Comparison of ENCODE assay signal across 8 cellular contexts in the genomic region with DNA sequence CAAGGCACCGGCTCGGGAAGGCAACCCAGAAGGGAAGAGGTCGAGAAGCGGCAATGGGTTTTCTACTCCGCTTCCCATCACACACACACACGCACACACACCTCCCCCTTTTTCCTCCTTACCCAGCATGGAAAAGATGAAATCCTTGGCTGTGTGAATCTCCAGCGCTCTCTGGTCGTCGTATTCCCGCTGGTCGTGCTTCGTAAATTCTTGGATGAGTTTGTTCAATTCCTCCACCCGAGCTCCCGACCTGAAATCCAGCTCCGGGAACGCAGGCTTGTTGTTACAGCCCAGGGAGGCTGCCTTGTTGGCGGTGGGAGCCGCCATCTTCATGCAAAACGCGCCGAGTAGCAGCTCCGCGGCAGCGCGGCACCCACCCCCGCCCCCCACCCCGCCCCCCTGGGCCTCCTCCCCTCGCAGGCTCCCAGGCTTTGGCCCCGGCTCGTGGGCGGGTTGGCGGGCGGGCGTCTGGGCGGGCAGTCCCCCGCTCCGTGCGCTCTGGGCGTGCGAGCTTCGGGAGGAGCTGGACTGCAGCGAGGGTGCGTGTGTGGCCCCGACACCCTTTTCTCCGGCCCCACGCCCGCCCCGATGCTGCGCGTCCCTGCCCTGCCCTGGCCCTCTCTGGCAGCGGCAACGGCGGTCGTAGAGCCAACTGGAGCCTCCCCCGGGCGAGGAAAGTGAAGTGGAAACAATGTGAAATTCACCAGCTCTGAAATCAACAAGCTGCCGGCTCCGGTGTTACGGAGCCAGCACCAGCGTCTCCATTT. TPM values are rescaled to one million over a fixed set of nuclear protein-coding genes. Genes with fewer than 3 reads are reported as not detected.
DNase-seq lines count a peak whose midpoint lies in the region; ATAC-seq lines count a peak whose summit lies in the region.

A gene with protein sequence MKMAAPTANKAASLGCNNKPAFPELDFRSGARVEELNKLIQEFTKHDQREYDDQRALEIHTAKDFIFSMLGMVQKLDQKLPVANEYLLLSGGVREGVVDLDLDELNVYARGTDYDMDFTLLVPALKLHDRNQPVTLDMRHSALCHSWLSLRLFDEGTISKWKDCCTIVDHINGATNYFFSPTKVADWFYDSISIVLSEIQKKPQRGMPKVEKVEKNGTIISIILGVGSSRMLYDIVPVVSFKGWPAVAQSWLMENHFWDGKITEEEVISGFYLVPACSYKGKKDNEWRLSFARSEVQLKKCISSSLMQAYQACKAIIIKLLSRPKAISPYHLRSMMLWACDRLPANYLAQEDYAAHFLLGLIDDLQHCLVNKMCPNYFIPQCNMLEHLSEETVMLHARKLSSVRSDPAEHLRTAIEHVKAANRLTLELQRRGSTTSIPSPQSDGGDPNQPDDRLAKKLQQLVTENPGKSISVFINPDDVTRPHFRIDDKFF (minus strand): TSS at position 349 of the 767 bp plus-strand sequence. CDS start 16 bp downstream, at position 333.

- no peaks in the 10 kb centered on the region for H3K9me3 ChIP-seq in mucosa of rectum (ENCODE audit: control insufficient read depth in 2 of 2, low read length in 2 of 2)

- DNase-seq in DMS114 treated with DMSO at 0.1 percent for 48 hours (lab: John Stamatoyannopoulos, UW; ENCODE audit: unreplicated experiment) (peak; percentile 41), HT-29 (ENCODE audit: low spot score) (peak; percentile 75), NOMO-1 treated with dmso at 0.1 percent for 144 hours (lab: John Stamatoyannopoulos, UW; ENCODE audit: unreplicated experiment) (peak; percentile 41), activated T-helper 1 cell treated with Interleukin-2 at 50 U/mL for 16 hours (ENCODE audit: low read depth) (peak; percentile 28)
- DNase-seq in stimulated activated naive CD4-positive, alpha-beta T cell (lab: John Stamatoyannopoulos, UW), result peak; percentile 30 to 71 (median 43)

- peak within 1 kb of the TSS; percentile 89 to 90 for H3K27ac ChIP-seq in mucosa of rectum (ENCODE audit: low read depth in 2 of 2, low read length in 2 of 2)

- H3K36me3 ChIP-seq in mucosa of rectum (ENCODE audit: control insufficient read depth in 2 of 2, insufficient read depth in 2 of 2, low read length in 2 of 2), result no peaks in the 10 kb centered on the region

- peaks cover 0 to 7% of the 10 kb centered on the region in 2 donors for H3K4me1 ChIP-seq in mucosa of rectum (ENCODE audit: control insufficient read depth in 2 of 2, insufficient read depth in 2 of 2, low read length in 2 of 2)

- H3K9ac ChIP-seq in mucosa of rectum (ENCODE audit: low read depth in 1 of 2, low read length in 2 of 2), result peak within 1 kb of the TSS; percentile 75 to 77

- ATAC-seq in GM21390 (IDR thresholded peaks at IDR 0.05; ENCODE audit: unreplicated experiment), result peak; percentile 64
- peak; percentile 81 for ATAC-seq in esophagus mucosa

- H3K4me3 ChIP-seq in mucosa of rectum (ENCODE audit: low read length in 2 of 2), result peak within 1 kb of the TSS; percentile 73 to 92

- H3K27me3 ChIP-seq in mucosa of rectum (ENCODE audit: control insufficient read depth in 2 of 2, insufficient read depth in 2 of 2, low read length in 2 of 2), result no peaks in the 10 kb centered on the region

RNA-seq across cellular contexts. Expression of the gene that starts here (rescaled TPM):
- 3.0 and 4.3 TPM in 2 replicates for total RNA-seq in HT-29 (2014; rRNA removed; shearing (Covaris generic))
- 2.4 TPM for total RNA-seq in esophagus mucosa

Comparison
In these comparisons a context has a peak if more than half of its experiments do, and no peak if none do; other contexts are left out.
1. Peak in every context shown above with its lines: DNase-seq, ATAC-seq, H3K4me3 ChIP-seq and H3K27ac ChIP-seq.